8 cellular contexts compared by ENCODE assay signal in the genomic region with DNA sequence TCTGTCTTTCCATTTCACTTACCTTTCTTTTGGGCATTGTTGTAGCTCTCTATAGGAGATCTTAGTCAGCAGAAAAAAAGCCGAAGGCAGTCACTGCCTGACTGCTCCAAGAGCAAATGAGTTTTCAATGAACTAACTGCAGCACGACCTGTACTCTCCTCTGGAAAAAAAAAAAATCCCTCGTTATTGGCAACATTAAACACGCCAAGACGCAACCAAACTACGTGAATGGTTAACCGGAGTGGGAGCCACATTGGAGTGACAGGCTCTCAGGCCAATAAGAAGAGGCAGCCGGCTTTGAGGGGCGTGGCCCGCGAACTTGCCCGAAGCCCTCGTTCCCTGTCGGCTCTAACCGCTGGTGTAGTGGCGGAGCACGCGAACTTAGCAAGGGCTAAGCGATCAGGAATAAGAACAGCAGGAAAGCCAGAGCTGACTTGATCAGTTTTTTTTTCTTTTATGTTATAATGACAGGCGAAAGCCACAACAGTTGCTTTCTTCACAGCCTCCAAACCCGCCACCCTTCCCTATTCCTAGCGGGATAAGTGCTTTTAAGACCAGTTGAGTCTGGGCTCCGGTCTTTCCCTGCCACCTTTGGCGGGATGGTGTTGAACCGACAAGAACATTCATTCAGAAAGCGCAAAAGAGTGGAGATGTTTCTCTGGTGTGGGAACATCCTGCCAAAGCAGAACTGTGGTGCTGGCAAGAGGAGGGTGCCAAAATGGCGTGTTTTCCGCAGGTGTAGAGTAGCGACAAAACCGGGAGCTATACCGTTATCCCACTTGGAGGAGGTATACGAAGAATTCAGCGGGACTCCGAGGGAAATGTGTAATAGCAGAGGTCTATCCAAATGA.
DNase-seq lines count a peak whose midpoint lies in the region; ATAC-seq and TF ChIP-seq lines count a peak whose summit lies in the region.

No MANE protein-coding gene starts in this region.

- DNase-seq in ELF-1 (ENCODE audit: low read depth, low spot score) (peak; percentile 99), GM23338 (ENCODE audit: low spot score) (peak; percentile 90), Kasumi-1 (lab: John Stamatoyannopoulos, UW) (peak; percentile 84 to 87), SKM-1 treated with dmso at 0.1 percent for 144 hours (lab: John Stamatoyannopoulos, UW; ENCODE audit: unreplicated experiment) (peak; percentile 86), cardiac muscle cell (ENCODE audit: low read depth in 1 of 2, low spot score in 1 of 2) (peak; percentile 90 to 95), ovary (peak; percentile 82 to 94 (median 94)), thyroid gland (peak; percentile 89 to 90)
- DNase-seq in activated naive CD8-positive, alpha-beta T cell treated with anti-CD3 and anti-CD28 coated beads, Interleukin-2, amount 10 ng/mL, durations not matched to agents 7 days and 5 days = peak; percentile 81

- H2AFZ ChIP-seq in GM23338 = peak overlapping the region; percentile 80

- H3K4me3 Mint-ChIP-seq in GM23338 = peak overlapping the region; percentile 96
- H3K4me3 Mint-ChIP-seq in activated naive CD8-positive, alpha-beta T cell treated with anti-CD3 and anti-CD28 coated beads, Interleukin-2, amount 10 ng/mL, durations not matched to agents 7 days and 5 days = peak overlapping the region; percentile 94

- H3K9me2 ChIP-seq in GM23338 (ENCODE audit: insufficient read depth) = no peaks in the 10 kb centered on the region

- peaks cover 15% of the 10 kb centered on the region for H3K27me3 ChIP-seq in GM23338 (ENCODE audit: insufficient read depth)
- peaks cover 3% of the 10 kb centered on the region for H3K27me3 ChIP-seq in cardiac muscle cell
- H3K27me3 ChIP-seq in ovary = no peaks in the 10 kb centered on the region
- no peaks in the 10 kb centered on the region for H3K27me3 ChIP-seq in thyroid gland

- H3K27ac Mint-ChIP-seq in GM23338 = peak overlapping the region; percentile 97
- peak overlapping the region; percentile 77 for H3K27ac Mint-ChIP-seq in activated naive CD8-positive, alpha-beta T cell treated with anti-CD3 and anti-CD28 coated beads, Interleukin-2, amount 10 ng/mL, durations not matched to agents 7 days and 5 days

- H3K9me3 Mint-ChIP-seq in GM23338 = no peaks in the 10 kb centered on the region
- no peaks in the 10 kb centered on the region for H3K9me3 Mint-ChIP-seq in activated naive CD8-positive, alpha-beta T cell treated with anti-CD3 and anti-CD28 coated beads, Interleukin-2, amount 10 ng/mL, durations not matched to agents 7 days and 5 days

- H3K4me3 ChIP-seq in GM23338 (peak overlapping the region; percentile 68), cardiac muscle cell (peak overlapping the region; percentile 68), ovary (peak overlapping the region; percentile 46), thyroid gland (replicated peaks in 1 of 3) (peak overlapping the region in 2 of 3 donors; percentile 27 to 30)

- H3K27ac ChIP-seq in GM23338 (ENCODE audit: low read depth) (no peak overlapping the region), cardiac muscle cell (peak overlapping the region; percentile 61), ovary (peak overlapping the region in 1 of 2 donors; percentile 42), thyroid gland (peak overlapping the region in 2 of 3 donors; percentile 32 to 37)

- POLR2A ChIA-PET in activated naive CD8-positive, alpha-beta T cell treated with anti-CD3 and anti-CD28 coated beads, Interleukin-2, amount 10 ng/mL, durations not matched to agents 7 days and 5 days (lab: Charles Lee) = no interaction called here

- peaks cover 3% of the 10 kb centered on the region for H3K27me3 Mint-ChIP-seq in GM23338 (ENCODE audit: insufficient read depth, low read depth, poor library complexity)
- H3K27me3 Mint-ChIP-seq in activated naive CD8-positive, alpha-beta T cell treated with anti-CD3 and anti-CD28 coated beads, Interleukin-2, amount 10 ng/mL, durations not matched to agents 7 days and 5 days = peaks cover 10% of the 10 kb centered on the region

- no peak for TF ChIP-seq CTCF in GM23338 (conservative IDR thresholded peaks at IDR 0.05; ENCODE audit: low read depth in 2 of 2)
- TF ChIP-seq CTCF in cardiac muscle cell (IDR thresholded peaks at IDR 0.05; ENCODE audit: low read depth, low read length) = no peak
- TF ChIP-seq CTCF in ovary (IDR thresholded peaks at IDR 0.05) = no peak
- no peak for TF ChIP-seq CTCF in thyroid gland (IDR thresholded peaks at IDR 0.05)

- H3F3A ChIP-seq in GM23338 (replicated peaks; ENCODE audit: low read depth) = no peaks in the 10 kb centered on the region

- H3K4me1 Mint-ChIP-seq in GM23338 = peaks cover 6% of the 10 kb centered on the region; the same call in 2 of the 3 replicates
- H3K4me1 Mint-ChIP-seq in activated naive CD8-positive, alpha-beta T cell treated with anti-CD3 and anti-CD28 coated beads, Interleukin-2, amount 10 ng/mL, durations not matched to agents 7 days and 5 days = peaks cover 4% of the 10 kb centered on the region

- peak overlapping the region; percentile 83 for H3K4me2 ChIP-seq in GM23338

- TF ChIP-seq POLR2A in ovary (IDR thresholded peaks at IDR 0.05) (no peak), thyroid gland (IDR thresholded peaks at IDR 0.05) (peak in 1 of 2 donors; percentile 60)

- H3K4me1 ChIP-seq in GM23338 (ENCODE audit: insufficient read depth) (no peaks in the 10 kb centered on the region), cardiac muscle cell (ENCODE audit: low read depth) (no peaks in the 10 kb centered on the region), ovary (ENCODE audit: insufficient read depth) (no peaks in the 10 kb centered on the region), thyroid gland (no peaks in the 10 kb centered on the region)

- no peaks in the 10 kb centered on the region for H3K36me3 Mint-ChIP-seq in GM23338 (ENCODE audit: low read depth)
- H3K36me3 Mint-ChIP-seq in activated naive CD8-positive, alpha-beta T cell treated with anti-CD3 and anti-CD28 coated beads, Interleukin-2, amount 10 ng/mL, durations not matched to agents 7 days and 5 days = no peaks in the 10 kb centered on the region

- H3K9me3 ChIP-seq in cardiac muscle cell (ENCODE audit: low read depth) (no peaks in the 10 kb centered on the region), ovary (no peaks in the 10 kb centered on the region), thyroid gland (no peaks in the 10 kb centered on the region)

- TF ChIP-seq EP300 in ovary (IDR thresholded peaks at IDR 0.05) = no peak

- peak; percentile 96 for ATAC-seq in GM23338
- peak; percentile 94 for ATAC-seq in activated naive CD8-positive, alpha-beta T cell treated with anti-CD3 and anti-CD28 coated beads, Interleukin-2, amount 10 ng/mL, durations not matched to agents 7 days and 5 days (ENCODE audit: low read depth)

- no peaks in the 10 kb centered on the region for H3K36me3 ChIP-seq in GM23338 (ENCODE audit: insufficient read depth)
- H3K36me3 ChIP-seq in cardiac muscle cell = no peaks in the 10 kb centered on the region
- no peaks in the 10 kb centered on the region for H3K36me3 ChIP-seq in ovary
- no peaks in the 10 kb centered on the region for H3K36me3 ChIP-seq in thyroid gland

- H3K79me2 ChIP-seq in GM23338 (replicated peaks; ENCODE audit: insufficient read depth) = peaks cover 4% of the 10 kb centered on the region

- no peaks in the 10 kb centered on the region for H4K20me1 ChIP-seq in GM23338 (replicated peaks; ENCODE audit: insufficient read depth)

- intact Hi-C loops in ovary (cut with DNase I) = no loop called here
- intact Hi-C loops in thyroid gland (cut with DNase I) = no loop called here

- 26 to 28% (median 27%) methylated on average over 34 of the region's 34 CpGs for WGBS in ovary, 3 donors
- 0% methylated on average over 20 to 33 of the region's 34 CpGs for WGBS in thyroid gland, 2 donors

TF ChIP-seq in GM23338, 12 proteins besides CTCF, POLR2A, EP300 and RAD21:
- TF ChIP-seq POLR2AphosphoS5 (IDR thresholded peaks at IDR 0.05; ENCODE audit: low read depth) (peak; percentile 59), NANOG (IDR thresholded peaks at IDR 0.05; ENCODE audit: borderline replicate concordance) (no peak)
